Comparison of ENCODE assay signal across 1 cellular context in the genomic region with DNA sequence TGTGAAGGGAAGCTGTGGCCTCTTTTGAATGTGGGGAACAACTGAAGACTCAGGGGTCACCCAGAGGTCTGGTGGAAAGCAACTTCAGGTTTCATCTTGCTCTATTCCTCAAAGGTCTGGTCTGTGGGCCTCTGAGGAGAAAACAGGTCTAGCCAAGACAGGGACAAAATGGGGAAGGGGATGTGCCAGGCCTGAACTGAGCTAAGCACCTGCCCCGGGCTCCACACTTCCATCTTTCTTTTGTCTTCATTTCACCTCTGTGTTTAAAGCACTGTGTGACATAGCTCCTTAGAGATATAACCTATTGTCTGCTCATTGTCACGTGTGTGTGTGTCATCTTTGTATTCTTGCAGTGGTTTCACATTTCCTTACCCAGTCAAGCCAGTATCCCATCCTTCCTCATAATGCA.
TF ChIP-seq lines count a peak whose summit lies in the region.

No MANE protein-coding gene starts in this region.

TF ChIP-seq in H1, 55 proteins besides CTCF, POLR2A, EP300 and RAD21:
- TF ChIP-seq CTBP2 (IDR thresholded peaks at IDR 0.05; ENCODE audit: borderline replicate concordance, insufficient read depth, insufficient read length, low read length) (no peak), BCL11A (IDR thresholded peaks at IDR 0.05; ENCODE audit: low read depth in 2 of 2, low read length in 2 of 2) (no peak)
- TF ChIP-seq, protein P1, sequence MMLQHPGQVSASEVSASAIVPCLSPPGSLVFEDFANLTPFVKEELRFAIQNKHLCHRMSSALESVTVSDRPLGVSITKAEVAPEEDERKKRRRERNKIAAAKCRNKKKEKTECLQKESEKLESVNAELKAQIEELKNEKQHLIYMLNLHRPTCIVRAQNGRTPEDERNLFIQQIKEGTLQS (IDR thresholded peaks at IDR 0.05; ENCODE audit: insufficient read depth, low read depth, low read length): no peak
